1 cellular context compared by ENCODE assay signal in genomic region chr7:107843184-107843583, GRCh38.
TF ChIP-seq lines count a peak whose summit lies in the region.

No MANE protein-coding gene starts in this region.

TF ChIP-seq in K562, 482 proteins besides CTCF, POLR2A, EP300 and RAD21 (continued from another document and continues in another):
- TF ChIP-seq CREB3L1 (IDR thresholded peaks at IDR 0.05; ENCODE audit: borderline replicate concordance, low read depth) (no peak), ZNF280B (CRISPR knock-in tag; IDR thresholded peaks at IDR 0.05) (no peak), MED1 (CRISPR knock-in tag; IDR thresholded peaks at IDR 0.05; ENCODE audit: borderline replicate concordance) (no peak), CREB1 (IDR thresholded peaks at IDR 0.05) (0 out of 2 replicates have a peak, but pooled peaks have one; percentile 32), CREB1 (CRISPR knock-in tag; IDR thresholded peaks at IDR 0.05) (no peak), POLR2H (tag; IDR thresholded peaks at IDR 0.05; ENCODE audit: low read depth) (no peak), LEF1 (IDR thresholded peaks at IDR 0.05) (no peak), ZBTB12 (CRISPR knock-in tag; IDR thresholded peaks at IDR 0.05) (peak; percentile 35; the same call in 1 of the 2 replicates), HDAC2 (IDR thresholded peaks at IDR 0.05) (no peak), HOMEZ (CRISPR knock-in tag; IDR thresholded peaks at IDR 0.05) (no peak), NFE2 (IDR thresholded peaks at IDR 0.05; ENCODE audit: low read depth) (no peak), SETDB1 (IDR thresholded peaks at IDR 0.05; ENCODE audit: low read length) (no peak), ZBTB49 (CRISPR knock-in tag; IDR thresholded peaks at IDR 0.05; ENCODE audit: borderline replicate concordance) (no peak), FOS (IDR thresholded peaks at IDR 0.05; ENCODE audit: extremely low read depth, insufficient read length) (no peak), HSF4 (CRISPR knock-in tag; IDR thresholded peaks at IDR 0.05; ENCODE audit: borderline replicate concordance) (no peak), SMARCA5 (IDR thresholded peaks at IDR 0.05) (no peak), FOXO4 (CRISPR knock-in tag; IDR thresholded peaks at IDR 0.05) (no peak), ZNF121 (CRISPR knock-in tag; conservative IDR thresholded peaks at IDR 0.05) (no peak), ZSCAN29 (IDR thresholded peaks at IDR 0.05) (no peak), ZNF778 (CRISPR knock-in tag; IDR thresholded peaks at IDR 0.05) (no peak), ZNF639 (CRISPR knock-in tag; conservative IDR thresholded peaks at IDR 0.05 in 1 of 2, IDR thresholded peaks at IDR 0.05 in 1 of 2) (no peak), JUND (IDR thresholded peaks at IDR 0.05; ENCODE audit: borderline replicate concordance, low read depth, low read length) (peak; percentile 62; the same call in 1 of the 2 replicates), JUND (tag; IDR thresholded peaks at IDR 0.05; ENCODE audit: borderline replicate concordance, low read depth, low read length) (peak; percentile 35; the same call in 1 of the 3 replicates), HDAC8 (tag; IDR thresholded peaks at IDR 0.05) (no peak), YY1 (IDR thresholded peaks at IDR 0.05; ENCODE audit: borderline replicate concordance in 1 of 3, control insufficient read depth in 1 of 3, extremely low read depth in 1 of 3, insufficient read depth in 3 of 3, insufficient read length in 1 of 3, insufficient replicate concordance in 2 of 3, low read depth in 1 of 3, low read length in 2 of 3) (no peak), CBX5 (IDR thresholded peaks at IDR 0.05; ENCODE audit: borderline replicate concordance, low read depth) (no peak), ZNF696 (CRISPR knock-in tag; conservative IDR thresholded peaks at IDR 0.05) (no peak), CSDE1 (IDR thresholded peaks at IDR 0.05) (no peak), ZNF79 (CRISPR knock-in tag; IDR thresholded peaks at IDR 0.05; ENCODE audit: low read depth) (no peak), ARID3A (IDR thresholded peaks at IDR 0.05; ENCODE audit: borderline replicate concordance, low read depth, low read length) (no peak), ZNF134 (CRISPR knock-in tag; conservative IDR thresholded peaks at IDR 0.05) (no peak), SMAD1 (IDR thresholded peaks at IDR 0.05; ENCODE audit: low read depth, low read length, partially characterized antibody) (no peak), YBX1 (IDR thresholded peaks at IDR 0.05) (no peak), ZBTB33 (CRISPR knock-in tag; IDR thresholded peaks at IDR 0.05) (peak; percentile 90), NRF1 (conservative IDR thresholded peaks at IDR 0.05 in 1 of 2, IDR thresholded peaks at IDR 0.05 in 1 of 2) (0 out of 4 replicates have a peak, but pooled peaks of 1 of the 2 experiments have one; percentile 40), STAT5B (CRISPR knock-in tag; IDR thresholded peaks at IDR 0.05) (no peak), CBX3 (IDR thresholded peaks at IDR 0.05; ENCODE audit: borderline replicate concordance in 1 of 2, low read length in 2 of 2) (peak in 1 of 2 experiments; percentile 59; a peak in 1 of 3 replicates), POLR2AphosphoS2 (IDR thresholded peaks at IDR 0.05; ENCODE audit: low read length) (no peak), HDAC6 (IDR thresholded peaks at IDR 0.05; ENCODE audit: low read depth, low read length) (no peak), GATA2 (CRISPR knock-in tag; IDR thresholded peaks at IDR 0.05) (no peak), ZNF695 (CRISPR knock-in tag; IDR thresholded peaks at IDR 0.05) (no peak), SMARCB1 (IDR thresholded peaks at IDR 0.05; ENCODE audit: insufficient read length, low read depth) (no peak), NR1H2 (CRISPR knock-in tag; IDR thresholded peaks at IDR 0.05) (no peak), CREM (IDR thresholded peaks at IDR 0.05; ENCODE audit: low read depth) (peak; percentile 68), ERF (CRISPR knock-in tag; IDR thresholded peaks at IDR 0.05) (no peak), RBM25 (IDR thresholded peaks at IDR 0.05; ENCODE audit: low read depth, low read length, severe bottlenecking) (no peak), ELF1 (tag; IDR thresholded peaks at IDR 0.05) (no peak), HDAC1 (IDR thresholded peaks at IDR 0.05) (no peak), SNAPC5 (CRISPR knock-in tag; IDR thresholded peaks at IDR 0.05) (no peak)
